Comparison of ENCODE assay signal across 21 cellular contexts in the genomic region with DNA sequence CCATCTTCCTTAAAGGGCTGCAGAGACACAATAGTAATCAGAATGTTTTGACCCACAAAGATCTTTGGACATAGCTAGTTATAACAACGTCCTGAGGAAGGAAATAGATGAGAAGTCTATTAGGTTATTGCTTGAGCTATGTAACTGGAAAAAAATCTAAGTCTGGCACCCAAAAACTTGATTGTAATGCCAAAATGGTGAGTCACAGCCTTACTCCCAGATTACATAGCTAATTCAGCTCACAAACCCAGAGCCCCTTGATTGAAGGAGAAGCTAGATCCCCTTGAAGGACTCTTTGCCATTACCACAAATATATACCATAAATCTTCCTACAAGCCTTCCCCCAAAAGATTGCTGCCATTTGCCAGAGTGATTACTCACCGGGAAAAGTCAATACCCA.
A peak's percentile ranks its signal among the peaks of the same experiment; 100 is the strongest.
DNase-seq lines count a peak whose midpoint lies in the region; ATAC-seq and TF ChIP-seq lines count a peak whose summit lies in the region.
"Had no signal": no experiment of that assay in that cellular context is flagged by ENCODE, and none has a peak within 500 bp of the region (broad histone marks: within the 10 kb centered on the region; RNA-seq: fewer than 3 reads in every experiment).

No MANE protein-coding gene starts in this region.

- no peak overlapping the region for H3K4me3 ChIP-seq in A673 (ENCODE audit: low read depth, low read length, poor library complexity, severe bottlenecking)
- no peak overlapping the region for H3K4me3 ChIP-seq in astrocyte of the cerebellum (ENCODE audit: low read depth, low read length)
- H3K4me3 ChIP-seq: A549, SJCRH30 had no signal

- H3K27ac ChIP-seq in A673 (ENCODE audit: low read depth, low read length, poor library complexity, severe bottlenecking) (no peak overlapping the region), foreskin keratinocyte (no peak overlapping the region)
- H3K27ac ChIP-seq: A549, SJCRH30 had no signal

- H3K36me3 ChIP-seq in A673 (ENCODE audit: insufficient read depth, low read length, poor library complexity, severe bottlenecking), result no peaks in the 10 kb centered on the region
- H3K36me3 ChIP-seq: SJCRH30 had no signal

- TF ChIP-seq CTCF in A673 (conservative IDR thresholded peaks at IDR 0.05; ENCODE audit: low read depth, low read length) (no peak), astrocyte of the cerebellum (IDR thresholded peaks at IDR 0.05; ENCODE audit: low read depth, low read length, missing control alignments) (no peak), foreskin keratinocyte (conservative IDR thresholded peaks at IDR 0.05) (no peak), WTC11 (IDR thresholded peaks at IDR 0.05) (no peak), mesothelial cell of epicardium (IDR thresholded peaks at IDR 0.05; ENCODE audit: unreplicated experiment) (no peak)

- no peaks in the 10 kb centered on the region; the same call in 1 of the 2 replicates for H3K27me3 Mint-ChIP-seq in WTC11 (ENCODE audit: low read depth)
- peaks cover 27% of the 10 kb centered on the region for H3K27me3 Mint-ChIP-seq in mesothelial cell of epicardium (ENCODE audit: low read depth)
- H3K27me3 Mint-ChIP-seq: CD4-positive, alpha-beta memory T cell; central memory CD8-positive, alpha-beta T cell had no signal

- POLR2A ChIA-PET in A673 (lab: Charles Lee; ENCODE audit: low non-redundant PET) (no interaction called here), WTC11 (lab: Charles Lee) (no interaction called here)

- CTCF ChIA-PET in A673 (lab: Charles Lee) (no interaction called here), WTC11 (lab: Charles Lee) (interaction anchor here (1.4 kb wide), 1 partner anchor 179 kb away, joined by 4 read pairs; no protein-coding TSS in a partner anchor)

- H3K36me3 Mint-ChIP-seq in WTC11 (no peaks in the 10 kb centered on the region), mesothelial cell of epicardium (no peaks in the 10 kb centered on the region)
- H3K36me3 Mint-ChIP-seq: CD4-positive, alpha-beta memory T cell had no signal

- BruUV-seq in A673 (replicated peaks; lab: Mats Ljungman, UMichigan), result no TSS peak

- H3K27me3 ChIP-seq in A673 (replicated peaks; ENCODE audit: insufficient read depth, low read depth, low read length, poor library complexity) (no peaks in the 10 kb centered on the region), foreskin keratinocyte (no peaks in the 10 kb centered on the region)

- peaks cover 14% of the 10 kb centered on the region for H3K4me1 Mint-ChIP-seq in WTC11
- H3K4me1 Mint-ChIP-seq in mesothelial cell of epicardium, result no peaks in the 10 kb centered on the region
- H3K4me1 Mint-ChIP-seq: CD4-positive, alpha-beta memory T cell; central memory CD8-positive, alpha-beta T cell had no signal

- no peaks in the 10 kb centered on the region for H3K9me3 ChIP-seq in A673 (ENCODE audit: low read depth, low read length, poor library complexity, severe bottlenecking)
- H3K9me3 ChIP-seq: A549, SJCRH30 had no signal

- ATAC-seq in foreskin keratinocyte, result peak; percentile 61
- ATAC-seq in WTC11, result no peak
- ATAC-seq in GM21619 (IDR thresholded peaks at IDR 0.05; ENCODE audit: unreplicated experiment), result no peak
- ATAC-seq: A549 had no signal

- in situ Hi-C loops in astrocyte of the cerebellum (cut with HindIII; ENCODE audit: low sequenced_read_pairs), result no loop called here

- H3K27ac Mint-ChIP-seq in WTC11, result no peak overlapping the region
- no peak overlapping the region for H3K27ac Mint-ChIP-seq in mesothelial cell of epicardium
- H3K27ac Mint-ChIP-seq: CD4-positive, alpha-beta memory T cell; stimulated activated naive CD8-positive, alpha-beta T cell treated with anti-CD3 and anti-CD28 coated beads, Interleukin-15, Interleukin-2, amounts not matched to agents 100 ng/mL and 50 ng/mL, for 24 hours; T-helper 2 cell treated with Interferon-gamma antibody and Interleukin-4, amounts not matched to agents 5 μg/mL and 100 μg/mL, for 36 hours had no signal

- H3K4me1 ChIP-seq in A673 (ENCODE audit: insufficient read depth, low read length, poor library complexity, severe bottlenecking) (no peaks in the 10 kb centered on the region), foreskin keratinocyte (peaks cover 10% of the 10 kb centered on the region)
- H3K4me1 ChIP-seq: A549, SJCRH30 had no signal

- intact Hi-C loops in A673 (cut with micrococcal nuclease; ENCODE audit: unreplicated experiment), result no loop called here

- H3K4me3 Mint-ChIP-seq in WTC11, result no peak overlapping the region
- no peak overlapping the region for H3K4me3 Mint-ChIP-seq in mesothelial cell of epicardium
- H3K4me3 Mint-ChIP-seq: CD4-positive, alpha-beta memory T cell; central memory CD8-positive, alpha-beta T cell; stimulated activated naive CD8-positive, alpha-beta T cell treated with anti-CD3 and anti-CD28 coated beads, Interleukin-15, Interleukin-2, amounts not matched to agents 100 ng/mL and 50 ng/mL, for 24 hours; T-helper 2 cell treated with Interferon-gamma antibody and Interleukin-4, amounts not matched to agents 5 μg/mL and 100 μg/mL, for 36 hours had no signal

- DNase-seq in A673 (ENCODE audit: low spot score) (peak; percentile 49), HS-27A (ENCODE audit: low read depth) (peak; percentile 75), astrocyte of the cerebellum (ENCODE audit: low read depth) (peak; percentile 34), foreskin keratinocyte (peak; percentile 39 to 61), WTC11 (ENCODE audit: low spot score) (no peak), mesothelial cell of epicardium (ENCODE audit: low spot score in 2 of 2, unreplicated experiment in 2 of 2) (no peak), DMS114 treated with DMSO at 0.1 percent for 48 hours (lab: John Stamatoyannopoulos, UW; ENCODE audit: unreplicated experiment) (no peak)
- DNase-seq: activated CD4-positive, CD25-positive, alpha-beta regulatory T cell; CD4-positive, alpha-beta memory T cell; DMS79; effector memory CD4-positive, alpha-beta T cell; NCI-H2081; NCI-H526; SJCRH30; stimulated activated CD4-positive, alpha-beta T cell treated with anti-CD3 and anti-CD28 coated beads, Interleukin-1b, Interleukin-23, amount 100 ng/mL, for 48 hours; trophoblast cell had no signal

- peaks cover 4% of the 10 kb centered on the region; the same call in 1 of the 2 replicates for H3K9me3 Mint-ChIP-seq in WTC11
- H3K9me3 Mint-ChIP-seq in mesothelial cell of epicardium, result peaks cover 4% of the 10 kb centered on the region
- H3K9me3 Mint-ChIP-seq: stimulated activated naive CD8-positive, alpha-beta T cell treated with anti-CD3 and anti-CD28 coated beads, Interleukin-15, Interleukin-2, amounts not matched to agents 100 ng/mL and 50 ng/mL, for 24 hours; T-helper 2 cell treated with Interferon-gamma antibody and Interleukin-4, amounts not matched to agents 5 μg/mL and 100 μg/mL, for 36 hours had no signal

TF ChIP-seq in WTC11, 78 proteins besides CTCF, POLR2A, EP300 and RAD21:
- no peak for TF ChIP-seq ZNF416 (CRISPR knock-in tag; IDR thresholded peaks at IDR 0.05)
- TF ChIP-seq, protein P1, sequence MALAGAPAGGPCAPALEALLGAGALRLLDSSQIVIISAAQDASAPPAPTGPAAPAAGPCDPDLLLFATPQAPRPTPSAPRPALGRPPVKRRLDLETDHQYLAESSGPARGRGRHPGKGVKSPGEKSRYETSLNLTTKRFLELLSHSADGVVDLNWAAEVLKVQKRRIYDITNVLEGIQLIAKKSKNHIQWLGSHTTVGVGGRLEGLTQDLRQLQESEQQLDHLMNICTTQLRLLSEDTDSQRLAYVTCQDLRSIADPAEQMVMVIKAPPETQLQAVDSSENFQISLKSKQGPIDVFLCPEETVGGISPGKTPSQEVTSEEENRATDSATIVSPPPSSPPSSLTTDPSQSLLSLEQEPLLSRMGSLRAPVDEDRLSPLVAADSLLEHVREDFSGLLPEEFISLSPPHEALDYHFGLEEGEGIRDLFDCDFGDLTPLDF (CRISPR knock-in tag; IDR thresholded peaks at IDR 0.05), result no peak
- TF ChIP-seq FOXJ3 (CRISPR knock-in tag; IDR thresholded peaks at IDR 0.05; ENCODE audit: borderline replicate concordance), result no peak
- TF ChIP-seq FOXP1 (CRISPR knock-in tag; IDR thresholded peaks at IDR 0.05; ENCODE audit: borderline replicate concordance), result no peak
- TF ChIP-seq, protein P2, sequence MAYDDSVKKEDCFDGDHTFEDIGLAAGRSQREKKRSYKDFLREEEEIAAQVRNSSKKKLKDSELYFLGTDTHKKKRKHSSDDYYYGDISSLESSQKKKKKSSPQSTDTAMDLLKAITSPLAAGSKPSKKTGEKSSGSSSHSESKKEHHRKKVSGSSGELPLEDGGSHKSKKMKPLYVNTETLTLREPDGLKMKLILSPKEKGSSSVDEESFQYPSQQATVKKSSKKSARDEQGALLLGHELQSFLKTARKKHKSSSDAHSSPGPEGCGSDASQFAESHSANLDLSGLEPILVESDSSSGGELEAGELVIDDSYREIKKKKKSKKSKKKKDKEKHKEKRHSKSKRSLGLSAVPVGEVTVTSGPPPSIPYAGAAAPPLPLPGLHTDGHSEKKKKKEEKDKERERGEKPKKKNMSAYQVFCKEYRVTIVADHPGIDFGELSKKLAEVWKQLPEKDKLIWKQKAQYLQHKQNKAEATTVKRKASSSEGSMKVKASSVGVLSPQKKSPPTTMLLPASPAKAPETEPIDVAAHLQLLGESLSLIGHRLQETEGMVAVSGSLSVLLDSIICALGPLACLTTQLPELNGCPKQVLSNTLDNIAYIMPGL (CRISPR knock-in tag; IDR thresholded peaks at IDR 0.05), result no peak

Comparison
In these comparisons a context has a peak if more than half of its experiments do, and no peak if none do; other contexts are left out.
1. DNase-seq: peak in A673 (single experiment), HS-27A (single experiment), astrocyte of the cerebellum (single experiment) and foreskin keratinocyte (2 of 2); none in WTC11 (single experiment), mesothelial cell of epicardium (0 of 2) and DMS114 treated with DMSO at 0.1 percent for 48 hours (single experiment).